In genomic region chr3:164453695-164454094, GRCh38 we compare ENCODE assay signal across 1 cellular context.
TF ChIP-seq lines count a peak whose summit lies in the region.

No MANE protein-coding gene starts in this region.

TF ChIP-seq in neural cell, 6 proteins besides CTCF, POLR2A, EP300 and RAD21 (continued from another document):
- peak; percentile 57 for TF ChIP-seq REST (IDR thresholded peaks at IDR 0.05; ENCODE audit: borderline replicate concordance)
TF ChIP-seq in neural cell: peak in this region for 2.
